In genomic region chr2:8027387-8027786, GRCh38 we compare ENCODE assay signal across 1 cellular context.
TF ChIP-seq lines count a peak whose summit lies in the region.

No MANE protein-coding gene starts in this region.

TF ChIP-seq in IMR-90, 13 proteins besides CTCF, POLR2A, EP300 and RAD21 (continued from another document):
- TF ChIP-seq USF2 (IDR thresholded peaks at IDR 0.05; ENCODE audit: low read depth, low read length): no peak
- TF ChIP-seq FOS (IDR thresholded peaks at IDR 0.05; ENCODE audit: low read depth, low read length): no peak
- TF ChIP-seq MAFK (IDR thresholded peaks at IDR 0.05; ENCODE audit: low read depth, low read length): no peak
- no peak for TF ChIP-seq CEBPB (IDR thresholded peaks at IDR 0.05; ENCODE audit: low read depth, low read length)
- no peak for TF ChIP-seq NFE2L2 (IDR thresholded peaks at IDR 0.05; ENCODE audit: low read depth, low read length)
